Comparison of ENCODE assay signal across 11 cellular contexts in the genomic region with DNA sequence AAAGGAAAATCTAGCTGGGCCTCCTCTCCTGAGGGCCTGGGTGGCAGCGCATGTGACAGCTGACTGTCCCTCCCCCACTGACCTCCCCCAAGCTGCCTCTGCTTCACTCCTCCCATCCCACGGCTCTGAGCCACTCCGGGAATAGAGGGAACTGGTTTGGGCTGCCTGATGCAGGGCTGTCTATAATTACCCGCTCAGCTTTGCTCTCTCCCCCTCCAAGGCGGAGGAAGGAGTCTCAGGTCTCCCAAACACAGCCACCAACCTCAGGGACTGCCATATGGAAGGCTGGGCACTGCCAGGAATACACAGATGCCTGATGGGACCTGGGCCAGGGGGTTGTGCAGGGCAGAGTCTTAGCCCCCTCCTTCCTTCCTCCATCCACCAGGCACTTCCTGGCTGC. TPM values are rescaled to one million over a fixed set of nuclear protein-coding genes. Genes with fewer than 3 reads are reported as not detected.
DNase-seq lines count a peak whose midpoint lies in the region; ATAC-seq and TF ChIP-seq lines count a peak whose summit lies in the region.
"Had no signal": no experiment of that assay in that cellular context is flagged by ENCODE, and none has a peak within 500 bp of the region (broad histone marks: within the 10 kb centered on the region; RNA-seq: fewer than 3 reads in every experiment).

No MANE protein-coding gene starts in this region.

- H3F3A ChIP-seq in neural cell (ENCODE audit: insufficient read depth, low read length, poor library complexity, severe bottlenecking) (no peaks in the 10 kb centered on the region), PC-9 (ENCODE audit: insufficient read depth, low read depth) (no peaks in the 10 kb centered on the region)

- TF ChIP-seq EP300 in gastroesophageal sphincter (IDR thresholded peaks at IDR 0.05) (no peak), neural cell (conservative IDR thresholded peaks at IDR 0.05; ENCODE audit: poor library complexity, severe bottlenecking) (no peak), tibial nerve (IDR thresholded peaks at IDR 0.05) (no peak)

- TF ChIP-seq CTCF in 22Rv1 (IDR thresholded peaks at IDR 0.05), result no peak
- no peak for TF ChIP-seq CTCF in gastroesophageal sphincter (IDR thresholded peaks at IDR 0.05)
- TF ChIP-seq CTCF in neural cell (IDR thresholded peaks at IDR 0.05; ENCODE audit: poor library complexity, severe bottlenecking), result no peak
- no peak for TF ChIP-seq CTCF in PC-9 (conservative IDR thresholded peaks at IDR 0.05)
- TF ChIP-seq CTCF in tibial nerve (IDR thresholded peaks at IDR 0.05), result no peak

- H3K27me3 ChIP-seq in gastroesophageal sphincter (no peaks in the 10 kb centered on the region), neural cell (ENCODE audit: insufficient read depth, low read depth, low read length) (no peaks in the 10 kb centered on the region), PC-9 (ENCODE audit: insufficient read depth, low read depth) (no peaks in the 10 kb centered on the region), tibial nerve (no peaks in the 10 kb centered on the region)

- intact Hi-C loops in PC-9 (cut with micrococcal nuclease; ENCODE audit: unreplicated experiment), result no loop called here

- H3K9me2 ChIP-seq in neural cell (ENCODE audit: insufficient read depth, low read length), result no peaks in the 10 kb centered on the region
- H3K9me2 ChIP-seq in PC-9 (ENCODE audit: insufficient read depth), result no peaks in the 10 kb centered on the region

- no CpG with 5 or more reads among the region's 5 CpGs for WGBS in gastroesophageal sphincter (ENCODE audit: low coverage in 1 of 2), 2 donors
- WGBS in tibial nerve, 2 donors, result 58 to 70% methylated on average over 5 of the region's 5 CpGs

- no peak overlapping the region for H2AFZ ChIP-seq in neural cell (ENCODE audit: low read depth, low read length)
- H2AFZ ChIP-seq in PC-9, result no peak overlapping the region

- H3K79me2 ChIP-seq in neural cell (replicated peaks; ENCODE audit: insufficient read depth, low read length) (peaks cover 27% of the 10 kb centered on the region), PC-9 (ENCODE audit: low read depth) (peaks cover 36% of the 10 kb centered on the region)

- H3K36me3 ChIP-seq in gastroesophageal sphincter (peaks cover 0 to 38% of the 10 kb centered on the region in 2 donors), neural cell (ENCODE audit: insufficient read depth, low read length) (no peaks in the 10 kb centered on the region), PC-9 (ENCODE audit: low read depth) (no peaks in the 10 kb centered on the region), tibial nerve (peaks cover 0 to 33% (median 2%) of the 10 kb centered on the region in 3 donors)

- POLR2A ChIA-PET in PC-9 (lab: Charles Lee; ENCODE audit: unreplicated experiment), result interaction anchor here (0.6 kb wide), 1 partner anchor 18 kb away, joined by 3 read pairs; no protein-coding TSS in a partner anchor

- TF ChIP-seq POLR2A in gastroesophageal sphincter (IDR thresholded peaks at IDR 0.05) (no peak), tibial nerve (IDR thresholded peaks at IDR 0.05) (no peak)

- BruUV-seq in PC-9 (replicated peaks; lab: Mats Ljungman, UMichigan), result no TSS peak

- peaks cover 3 to 62% (median 48%) of the 10 kb centered on the region in 3 donors for H3K4me1 ChIP-seq in gastroesophageal sphincter
- H3K4me1 ChIP-seq in PC-9 (replicated peaks; ENCODE audit: insufficient read depth), result no peaks in the 10 kb centered on the region
- peaks cover 0 to 62% (median 43%) of the 10 kb centered on the region in 4 donors for H3K4me1 ChIP-seq in tibial nerve

- H3K9ac ChIP-seq in neural cell (ENCODE audit: low read length), result peak overlapping the region; percentile 65

- peak overlapping the region; percentile 51 for H3K4me2 ChIP-seq in neural cell (ENCODE audit: low read length)
- H3K4me2 ChIP-seq in PC-9, result no peak overlapping the region

- TF ChIP-seq RAD21 in neural cell (conservative IDR thresholded peaks at IDR 0.05), result no peak

- CTCF ChIA-PET in PC-9 (lab: Charles Lee), result no interaction called here

- ATAC-seq in gastroesophageal sphincter, result no peak

- DNase-seq in NCI-H446 (lab: John Stamatoyannopoulos, UW) (peak; percentile 74 to 96), MV-4-11 (lab: John Stamatoyannopoulos, UW) (no peak), PC-9 (no peak), tibial nerve (ENCODE audit: low spot score in 2 of 2) (no peak), dedifferentiated amniotic fluid mesenchymal stem cell (ENCODE audit: extremely low spot score) (no peak)
- DNase-seq: stimulated activated CD4-positive, alpha-beta T cell treated with anti-CD3 and anti-CD28 coated beads, Interleukin-12 subunit alpha, Interleukin-12 subunit beta, amount 100 ng/mL, for 4 hours had no signal

- H3K9me3 ChIP-seq in gastroesophageal sphincter, result no peaks in the 10 kb centered on the region
- H3K9me3 ChIP-seq in neural cell (ENCODE audit: low read length), result no peaks in the 10 kb centered on the region
- H3K9me3 ChIP-seq in PC-9 (ENCODE audit: insufficient read depth, low read depth), result no peaks in the 10 kb centered on the region
- no peaks in the 10 kb centered on the region for H3K9me3 ChIP-seq in tibial nerve

- no peaks in the 10 kb centered on the region for H4K20me1 ChIP-seq in neural cell (ENCODE audit: insufficient read depth)
- peaks cover 26% of the 10 kb centered on the region for H4K20me1 ChIP-seq in PC-9 (ENCODE audit: insufficient read depth)

- H3K27ac ChIP-seq in 22Rv1 (peak overlapping the region; percentile 23; the same call in 1 of the 2 replicates), gastroesophageal sphincter (peak overlapping the region in 3 of 4 donors; percentile 38 to 99 (median 59)), neural cell (ENCODE audit: low read length) (peak overlapping the region; percentile 85), PC-9 (no peak overlapping the region), tibial nerve (peak overlapping the region in 2 of 4 donors; percentile 31 to 36)

- H3K4me3 ChIP-seq in gastroesophageal sphincter (no peak overlapping the region), neural cell (ENCODE audit: low read length) (peak overlapping the region; percentile 56), PC-9 (no peak overlapping the region), tibial nerve (no peak overlapping the region)

TF ChIP-seq in neural cell, 6 proteins besides CTCF, POLR2A, EP300 and RAD21:
- TF ChIP-seq POLR2AphosphoS5 (IDR thresholded peaks at IDR 0.05), result peak; percentile 50
- no peak for TF ChIP-seq SMC3 (conservative IDR thresholded peaks at IDR 0.05; ENCODE audit: poor library complexity)

RNA-seq across cellular contexts. Expression of a gene that starts 7.8 kb away (rescaled TPM):
- 100 to 1,000 TPM in 2 of 4 donors, 10 to 100 TPM in 2; 95.9 to 134 (median 112) TPM for total RNA-seq in gastroesophageal sphincter
- 94.5 and 100 TPM in 2 replicates for polyA plus RNA-seq in neural cell
- polyA minus RNA-seq in neural cell, result 59.5 and 63.5 TPM in 2 replicates
- 78.3 and 80.4 TPM in 2 replicates for total RNA-seq in PC-9 (2021)
- total RNA-seq in tibial nerve, result 100 to 1,000 TPM; 130 to 152 (median 138) TPM

RNA-seq across cellular contexts. Expression of a gene that starts 23.0 kb away (rescaled TPM):
- total RNA-seq in gastroesophageal sphincter (1 to 10 TPM; 2.4 to 4.3 (median 3.4) TPM), PC-9 (2021) (20.8 and 24.2 TPM in 2 replicates), tibial nerve (10 to 100 TPM in 1 of 4 donors, 1 to 10 TPM in 3; 3.1 to 10.8 (median 8.2) TPM)
- polyA plus RNA-seq in neural cell, result 23.8 and 30.8 TPM in 2 replicates
- polyA minus RNA-seq in neural cell, result 10.5 and 11.0 TPM in 2 replicates

RNA-seq across cellular contexts. Expression of a gene that starts 35.3 kb away (rescaled TPM):
- 10 to 100 TPM in 1 of 4 donors, 1 to 10 TPM in 3; 6.5 to 19.9 (median 9.5) TPM for total RNA-seq in gastroesophageal sphincter
- polyA plus RNA-seq in neural cell, result 14.1 and 18.3 TPM in 2 replicates
- 35.7 and 51.1 TPM in 2 replicates for polyA minus RNA-seq in neural cell
- total RNA-seq in PC-9 (2021), result not detected in 2 replicates
- not detected for total RNA-seq in tibial nerve
- total RNA-seq: dermis microvascular lymphatic vessel endothelial cell, mononuclear cell had no signal

Comparison
In these comparisons a context has a peak if more than half of its experiments do, and no peak if none do; other contexts are left out.
1. DNase-seq: peak in NCI-H446 (2 of 2); none in MV-4-11 (single experiment), PC-9 (0 of 2), tibial nerve (0 of 2) and dedifferentiated amniotic fluid mesenchymal stem cell (single experiment).